In the genomic region with DNA sequence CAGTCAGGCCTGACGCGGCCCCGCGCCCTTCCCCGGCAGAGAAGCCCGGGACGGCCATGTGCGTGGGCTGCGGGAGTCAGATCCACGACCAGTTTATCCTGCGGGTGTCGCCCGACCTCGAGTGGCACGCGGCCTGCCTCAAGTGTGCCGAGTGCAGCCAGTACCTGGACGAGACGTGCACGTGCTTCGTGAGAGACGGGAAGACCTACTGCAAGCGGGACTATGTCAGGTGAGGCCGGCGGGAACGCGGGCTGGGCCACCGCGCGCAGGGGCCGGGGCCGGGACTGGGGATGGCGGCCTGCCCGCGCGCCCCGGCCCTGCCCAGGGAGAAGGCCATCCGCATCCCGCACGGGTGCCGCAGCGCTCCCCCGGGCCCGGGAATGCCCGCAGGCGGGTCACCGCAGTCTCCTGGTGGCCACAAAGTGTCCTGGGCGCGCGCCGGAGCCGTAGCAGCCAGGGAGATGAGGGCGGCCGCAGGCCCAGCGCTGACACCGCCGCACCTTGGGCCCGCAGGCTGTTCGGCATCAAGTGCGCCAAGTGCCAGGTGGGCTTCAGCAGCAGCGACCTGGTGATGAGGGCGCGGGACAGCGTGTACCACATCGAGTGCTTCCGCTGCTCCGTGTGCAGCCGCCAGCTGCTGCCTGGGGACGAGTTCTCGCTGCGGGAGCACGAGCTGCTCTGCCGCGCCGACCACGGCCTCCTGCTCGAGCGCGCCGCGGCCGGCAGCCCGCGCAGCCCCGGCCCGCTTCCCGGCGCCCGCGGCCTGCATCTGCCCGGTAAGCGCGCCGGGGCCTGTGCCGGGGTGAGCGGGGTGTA, we compare ENCODE assay signal across 8 cellular contexts. TPM values are rescaled to one million over a fixed set of nuclear protein-coding genes. Genes with fewer than 3 reads are reported as not detected.
A peak's percentile ranks its signal among the peaks of the same experiment; 100 is the strongest.
DNase-seq lines count a peak whose midpoint lies in the region; ATAC-seq, FAIRE-seq and TF ChIP-seq lines count a peak whose summit lies in the region.

No MANE protein-coding gene starts in this region.

- no peak for ATAC-seq in GM19397 (IDR thresholded peaks at IDR 0.05; ENCODE audit: unreplicated experiment)

- peaks cover 10% of the 10 kb centered on the region; the same call in 1 of the 2 replicates for H3K79me2 ChIP-seq in OCI-LY7 (ENCODE audit: insufficient read depth, low read depth, low read length)

- H3K9ac ChIP-seq in rectal smooth muscle tissue (ENCODE audit: low read length): no peak overlapping the region

- peak; percentile 16 for DNase-seq in GM19239 (ENCODE audit: insufficient read length, low spot score)
- peak; percentile 29 for DNase-seq in OCI-LY7 (ENCODE audit: low spot score)
- no peak for DNase-seq in epithelial cell of prostate (ENCODE audit: low read depth, low spot score)
- DNase-seq in NCI-H1105 (lab: John Stamatoyannopoulos, UW): no peak
- no peak for DNase-seq in RCC 7860 (ENCODE audit: low spot score)
- no peak for DNase-seq in Kasumi-1 (lab: John Stamatoyannopoulos, UW)

- CTCF ChIA-PET in OCI-LY7 (lab: Charles Lee; ENCODE audit: unreplicated experiment): no interaction called here

- H3K4me3 ChIP-seq in OCI-LY7 (ENCODE audit: low read depth, low read length, poor library complexity, severe bottlenecking): peak overlapping the region; percentile 77
- H3K4me3 ChIP-seq in rectal smooth muscle tissue (ENCODE audit: low read length): peak overlapping the region; percentile 56

- intact Hi-C loops in OCI-LY7 (cut with micrococcal nuclease; ENCODE audit: unreplicated experiment): no loop called here

- H3K36me3 ChIP-seq in OCI-LY7 (ENCODE audit: insufficient read depth, low read length): peaks cover 17% of the 10 kb centered on the region
- H3K36me3 ChIP-seq in rectal smooth muscle tissue (ENCODE audit: control insufficient read depth, insufficient read depth, low read length): no peaks in the 10 kb centered on the region

- peaks cover 48% of the 10 kb centered on the region for H3K27me3 ChIP-seq in rectal smooth muscle tissue (ENCODE audit: control insufficient read depth, insufficient read depth, low read length)

- peak overlapping the region; percentile 89; the same call in 1 of the 2 replicates for H2AFZ ChIP-seq in OCI-LY7 (ENCODE audit: low read length)

- TF ChIP-seq CTCF in OCI-LY7 (conservative IDR thresholded peaks at IDR 0.05; ENCODE audit: low read length): no peak

- H3K27ac ChIP-seq in OCI-LY7 (ENCODE audit: low read depth, low read length, poor library complexity, severe bottlenecking) (no peak overlapping the region), epithelial cell of prostate (peak overlapping the region; percentile 91), rectal smooth muscle tissue (ENCODE audit: low read depth, low read length) (peak overlapping the region; percentile 33)

- H3K4me1 ChIP-seq in OCI-LY7 (ENCODE audit: insufficient read depth, low read length, poor library complexity, severe bottlenecking) (peaks cover 39% of the 10 kb centered on the region), rectal smooth muscle tissue (ENCODE audit: control insufficient read depth, insufficient read depth, low read length) (peaks cover 3% of the 10 kb centered on the region)

- H3K9me3 ChIP-seq in OCI-LY7 (ENCODE audit: low read length): no peaks in the 10 kb centered on the region

- H4K20me1 ChIP-seq in OCI-LY7 (ENCODE audit: insufficient read depth, low read length): peaks cover 5% of the 10 kb centered on the region; the same call in 1 of the 2 replicates

- no peak for FAIRE-seq in GM19239 (lab: Jason Lieb, UNC)
- no peak for FAIRE-seq in RCC 7860 (lab: Jason Lieb, UNC)

- POLR2A ChIA-PET in OCI-LY7 (lab: Charles Lee): no interaction called here

- H3K4me2 ChIP-seq in OCI-LY7 (ENCODE audit: low read length): peak overlapping the region; percentile 95

- H3K9me2 ChIP-seq in OCI-LY7 (ENCODE audit: insufficient read depth, low read length): no peaks in the 10 kb centered on the region

- no TSS peak for BruUV-seq in OCI-LY7 (replicated peaks; lab: Mats Ljungman, UMichigan)

RNA-seq across cellular contexts. Expression of a gene that starts 1.4 kb away (rescaled TPM):
- 2.8 and 6.2 TPM in 2 replicates for total RNA-seq in OCI-LY7 (2014; rRNA removed; shearing (Covaris generic))
- total RNA-seq in OCI-LY7 (2022): 11.8 and 12.7 TPM in 2 replicates

RNA-seq across cellular contexts. Expression of a gene that starts 26.7 kb away (rescaled TPM):
- total RNA-seq in OCI-LY7 (2014; rRNA removed; shearing (Covaris generic)): 84.8 and 99.4 TPM in 2 replicates
- 126 and 146 TPM in 2 replicates for total RNA-seq in OCI-LY7 (2022)

Comparison
In these comparisons a context has a peak if more than half of its experiments do, and no peak if none do; other contexts are left out.
1. DNase-seq: peak in GM19239 (single experiment) and OCI-LY7 (single experiment); none in epithelial cell of prostate (single experiment), NCI-H1105 (single experiment), RCC 7860 (single experiment) and Kasumi-1 (0 of 2).